Comparison of ENCODE assay signal across 1 cellular context in the genomic region with DNA sequence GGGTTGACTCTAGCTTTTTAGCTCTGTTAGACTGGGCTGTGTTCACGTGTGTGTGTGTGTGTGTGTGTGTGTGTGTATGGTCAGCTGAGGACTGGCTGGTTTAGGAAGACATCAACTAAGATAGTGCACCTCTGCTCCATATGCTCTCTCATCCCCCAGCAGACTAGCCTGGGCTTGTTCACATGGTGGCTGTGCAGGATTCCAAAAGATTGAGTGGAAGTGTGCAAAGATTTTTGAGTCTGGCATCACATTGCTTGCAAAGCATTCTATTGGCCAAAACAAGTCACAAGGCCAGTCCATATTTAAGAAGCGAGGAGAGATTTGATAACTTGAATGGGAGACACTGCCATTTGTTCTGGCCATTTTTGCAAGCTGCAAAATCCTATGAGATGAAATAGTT.
TF ChIP-seq lines count a peak whose summit lies in the region.

No MANE protein-coding gene starts in this region.

TF ChIP-seq in GM23338, 12 proteins besides CTCF, POLR2A, EP300 and RAD21 (continued from another document):
- TF ChIP-seq, protein P1, sequence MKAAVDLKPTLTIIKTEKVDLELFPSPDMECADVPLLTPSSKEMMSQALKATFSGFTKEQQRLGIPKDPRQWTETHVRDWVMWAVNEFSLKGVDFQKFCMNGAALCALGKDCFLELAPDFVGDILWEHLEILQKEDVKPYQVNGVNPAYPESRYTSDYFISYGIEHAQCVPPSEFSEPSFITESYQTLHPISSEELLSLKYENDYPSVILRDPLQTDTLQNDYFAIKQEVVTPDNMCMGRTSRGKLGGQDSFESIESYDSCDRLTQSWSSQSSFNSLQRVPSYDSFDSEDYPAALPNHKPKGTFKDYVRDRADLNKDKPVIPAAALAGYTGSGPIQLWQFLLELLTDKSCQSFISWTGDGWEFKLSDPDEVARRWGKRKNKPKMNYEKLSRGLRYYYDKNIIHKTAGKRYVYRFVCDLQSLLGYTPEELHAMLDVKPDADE (IDR thresholded peaks at IDR 0.05), result no peak
- TF ChIP-seq CREB1 (CRISPR knock-in tag; IDR thresholded peaks at IDR 0.05; ENCODE audit: low read depth), result no peak
- TF ChIP-seq POLR2AphosphoS5 (IDR thresholded peaks at IDR 0.05; ENCODE audit: low read depth), result no peak
- TF ChIP-seq ZNF114 (CRISPR knock-in tag; IDR thresholded peaks at IDR 0.05), result no peak
- no peak for TF ChIP-seq REST (IDR thresholded peaks at IDR 0.05; ENCODE audit: unreplicated experiment)
- no peak for TF ChIP-seq JUNB (IDR thresholded peaks at IDR 0.05; ENCODE audit: unreplicated experiment)
